In genomic region chr3:15303216-15303615, GRCh38 we compare ENCODE assay signal across 19 cellular contexts. TPM values are rescaled to one million over a fixed set of nuclear protein-coding genes. Genes with fewer than 3 reads are reported as not detected.
A peak's percentile ranks its signal among the peaks of the same experiment; 100 is the strongest.
DNase-seq lines count a peak whose midpoint lies in the region; ATAC-seq, FAIRE-seq and TF ChIP-seq lines count a peak whose summit lies in the region.
"Had no signal": no experiment of that assay in that cellular context is flagged by ENCODE, and none has a peak within 500 bp of the region (broad histone marks: within the 10 kb centered on the region; RNA-seq: fewer than 3 reads in every experiment).

No MANE protein-coding gene starts in this region.

- TF ChIP-seq EP300 in GM12878 (IDR thresholded peaks at IDR 0.05; ENCODE audit: borderline replicate concordance in 1 of 2, control insufficient read depth in 1 of 2, low read depth in 2 of 2, low read length in 2 of 2): no peak

- POLR2A ChIA-PET in activated CD4-positive, alpha-beta T cell treated with anti-CD3 and anti-CD28 coated beads, Interleukin-2, amount 10 ng/mL, durations not matched to agents 7 days and 5 days (lab: Charles Lee): no interaction called here
- POLR2A ChIA-PET in HCT116 (lab: Charles Lee): no interaction called here
- POLR2A ChIA-PET in GM12878 (lab: Charles Lee): no interaction called here

- no peak overlapping the region for H3K4me3 ChIP-seq in HCT116 (replicated peaks in 1 of 2; ENCODE audit: low read depth in 1 of 2, low read length in 2 of 2)
- H3K4me3 ChIP-seq in GM12878: no peak overlapping the region
- H3K4me3 ChIP-seq: GM23338, PC-9 had no signal

- H3K4me3 Mint-ChIP-seq in activated CD4-positive, alpha-beta T cell treated with anti-CD3 and anti-CD28 coated beads, Interleukin-2, amount 10 ng/mL, durations not matched to agents 7 days and 5 days: no peak overlapping the region
- H3K4me3 Mint-ChIP-seq in natural killer cell treated with Interleukin-12 subunit alpha and Interleukin-12 subunit beta and Interleukin-15 and Interleukin-18, amount 100 ng/mL, for 72 hours: peak overlapping the region; percentile 91
- H3K4me3 Mint-ChIP-seq: GM23338 had no signal

- H3K36me3 ChIP-seq in HCT116 (ENCODE audit: control insufficient read depth in 1 of 2, insufficient read depth in 2 of 2, low read length in 2 of 2) (no peaks in the 10 kb centered on the region), GM12878 (ENCODE audit: control insufficient read depth in 2 of 2, insufficient read depth in 2 of 2, low read length in 1 of 2) (peaks cover 17 to 38% of the 10 kb centered on the region in 2 experiments)

- H3K9me3 ChIP-seq in HCT116 (ENCODE audit: control insufficient read depth in 1 of 2, insufficient read depth in 1 of 2, low read depth in 1 of 2, low read length in 2 of 2) (no peaks in the 10 kb centered on the region), GM12878 (replicated peaks; ENCODE audit: control insufficient read depth, insufficient read depth, low read length) (no peaks in the 10 kb centered on the region; the same call in 2 of the 3 replicates)

- SMC1A ChIA-PET in GM12878 (lab: Charles Lee; ENCODE audit: uncharacterized antibody, unreplicated experiment): no interaction called here

- intact Hi-C loops in HCT116 (cut with micrococcal nuclease) (no loop called here), GM12878 (cut with micrococcal nuclease; ENCODE audit: unreplicated experiment) (no loop called here)

- no peaks in the 10 kb centered on the region for H3K9me3 Mint-ChIP-seq in activated CD4-positive, alpha-beta T cell treated with anti-CD3 and anti-CD28 coated beads, Interleukin-2, amount 10 ng/mL, durations not matched to agents 7 days and 5 days
- H3K9me3 Mint-ChIP-seq in natural killer cell treated with Interleukin-12 subunit alpha and Interleukin-12 subunit beta and Interleukin-15 and Interleukin-18, amount 100 ng/mL, for 72 hours: no peaks in the 10 kb centered on the region
- H3K9me3 Mint-ChIP-seq: GM23338 had no signal

- H3K9me2 ChIP-seq in HCT116 (ENCODE audit: insufficient read depth): no peaks in the 10 kb centered on the region

- peaks cover 57% of the 10 kb centered on the region for H3K4me1 Mint-ChIP-seq in activated CD4-positive, alpha-beta T cell treated with anti-CD3 and anti-CD28 coated beads, Interleukin-2, amount 10 ng/mL, durations not matched to agents 7 days and 5 days
- peaks cover 59 to 65% of the 10 kb centered on the region in 2 donors for H3K4me1 Mint-ChIP-seq in natural killer cell treated with Interleukin-12 subunit alpha and Interleukin-12 subunit beta and Interleukin-15 and Interleukin-18, amount 100 ng/mL, for 72 hours (ENCODE audit: low read depth in 2 of 2)

- H3K27me3 ChIP-seq in HCT116 (ENCODE audit: insufficient read depth, low read length): no peaks in the 10 kb centered on the region
- no peaks in the 10 kb centered on the region for H3K27me3 ChIP-seq in GM12878 (replicated peaks in 1 of 2; ENCODE audit: control insufficient read depth in 2 of 2, insufficient read depth in 2 of 2, low read length in 1 of 2)

- H4K20me1 ChIP-seq in HCT116 (ENCODE audit: insufficient read depth): no peaks in the 10 kb centered on the region
- H4K20me1 ChIP-seq in GM12878 (ENCODE audit: control insufficient read depth, insufficient read depth): no peaks in the 10 kb centered on the region; the same call in 1 of the 2 replicates

- peaks cover 64% of the 10 kb centered on the region for H3K36me3 Mint-ChIP-seq in activated CD4-positive, alpha-beta T cell treated with anti-CD3 and anti-CD28 coated beads, Interleukin-2, amount 10 ng/mL, durations not matched to agents 7 days and 5 days (ENCODE audit: low read depth)
- peaks cover 40% of the 10 kb centered on the region for H3K36me3 Mint-ChIP-seq in natural killer cell treated with Interleukin-12 subunit alpha and Interleukin-12 subunit beta and Interleukin-15 and Interleukin-18, amount 100 ng/mL, for 72 hours

- no peak for DNase-seq in activated CD4-positive, alpha-beta T cell treated with anti-CD3 and anti-CD28 coated beads, Interleukin-2, amount 10 ng/mL, durations not matched to agents 7 days and 5 days
- DNase-seq in activated CD4-positive, alpha-beta T cell treated with anti-CD3 and anti-CD28 coated beads for 48 hours: no peak
- DNase-seq in HCT116 (ENCODE audit: low read depth, low spot score): no peak
- DNase-seq in GM12878 (ENCODE audit: low read depth, low spot score): no peak
- DNase-seq in natural killer cell treated with Interleukin-12 subunit alpha and Interleukin-12 subunit beta and Interleukin-15 and Interleukin-18, amount 100 ng/mL, for 72 hours (ENCODE audit: low spot score): peak; percentile 58
- no peak for DNase-seq in AG08395 (ENCODE audit: low spot score)
- DNase-seq: 8988T, C1 segment of cervical spinal cord, DMS79, KG1, NCI-H1092 treated with DMSO at 0.1 percent for 48 hours, NCI-H1694, NCI-H2107, PC-9 had no signal

- ATAC-seq in HCT116 (no peak), GM12878 (no peak), HG03520 (IDR thresholded peaks at IDR 0.05; ENCODE audit: unreplicated experiment) (no peak), HG03521 (IDR thresholded peaks at IDR 0.05; ENCODE audit: unreplicated experiment) (no peak)
- ATAC-seq in natural killer cell treated with Interleukin-12 subunit alpha and Interleukin-12 subunit beta and Interleukin-15 and Interleukin-18, amount 100 ng/mL, for 72 hours: no peak
- ATAC-seq: GM23338 had no signal

- RAD21 ChIA-PET in HCT116 (lab: Charles Lee; ENCODE audit: low non-redundant PET in 1 of 2, low total read pairs in 2 of 2, uncharacterized antibody in 2 of 2, unreplicated experiment in 2 of 2): no interaction called here
- RAD21 ChIA-PET in GM12878 (lab: Charles Lee; ENCODE audit: unreplicated experiment): no interaction called here

- no peak for FAIRE-seq in GM12878 (lab: Jason Lieb, UNC)
- FAIRE-seq: GM12892, GM19239 had no signal

- in situ Hi-C loops in GM12878 (cut with MboI): no loop called here

- H3K4me2 ChIP-seq in HCT116 (ENCODE audit: low read length) (no peak overlapping the region), GM12878 (ENCODE audit: control insufficient read depth, insufficient read depth) (no peak overlapping the region)
- H3K4me2 ChIP-seq: GM23338, PC-9 had no signal

- H3K79me2 ChIP-seq in HCT116 (ENCODE audit: insufficient read depth, low read length) (peaks cover 5% of the 10 kb centered on the region; the same call in 1 of the 2 replicates), GM12878 (ENCODE audit: control insufficient read depth, insufficient read depth, low read length) (peaks cover 5% of the 10 kb centered on the region)

- H2AFZ ChIP-seq in HCT116 (ENCODE audit: low read depth, low read length, poor library complexity, severe bottlenecking) (no peak overlapping the region), GM12878 (ENCODE audit: control insufficient read depth, low read depth, low read length) (no peak overlapping the region)
- H2AFZ ChIP-seq: GM23338, PC-9 had no signal

- H3K9ac ChIP-seq in HCT116 (ENCODE audit: low read length) (no peak overlapping the region), GM12878 (ENCODE audit: control insufficient read depth, insufficient read depth, low read length) (no peak overlapping the region)

- TF ChIP-seq CTCF in HCT116 (IDR thresholded peaks at IDR 0.05 in 2 of 3, conservative IDR thresholded peaks at IDR 0.05 in 1 of 3; ENCODE audit: borderline replicate concordance in 1 of 3, insufficient read depth in 1 of 3, low read depth in 2 of 3, low read length in 2 of 3) (no peak), GM12878 (IDR thresholded peaks at IDR 0.05 in 2 of 3, conservative IDR thresholded peaks at IDR 0.05 in 1 of 3; ENCODE audit: control insufficient read depth in 2 of 3, extremely low read depth in 1 of 3, insufficient read depth in 1 of 3, low read depth in 3 of 3, low read length in 3 of 3) (no peak)

- TF ChIP-seq RAD21 in HCT116 (IDR thresholded peaks at IDR 0.05; ENCODE audit: low read depth): no peak
- no peak for TF ChIP-seq RAD21 in GM12878 (IDR thresholded peaks at IDR 0.05; ENCODE audit: insufficient read depth, low read depth, low read length)

- H3K27ac Mint-ChIP-seq in activated CD4-positive, alpha-beta T cell treated with anti-CD3 and anti-CD28 coated beads, Interleukin-2, amount 10 ng/mL, durations not matched to agents 7 days and 5 days: peak overlapping the region; percentile 85
- H3K27ac Mint-ChIP-seq in natural killer cell treated with Interleukin-12 subunit alpha and Interleukin-12 subunit beta and Interleukin-15 and Interleukin-18, amount 100 ng/mL, for 72 hours: peak overlapping the region; percentile 92 to 95
- H3K27ac Mint-ChIP-seq: GM23338 had no signal

- WGBS in GM12878 (ENCODE audit: insufficient coverage, insufficient replicate concordance, low lambda C conversion rate, missing lambda C conversion rate): 99% methylated on average over 8 of the region's 8 CpGs

- peaks cover 19 to 27% of the 10 kb centered on the region in 2 experiments for H3K4me1 ChIP-seq in HCT116 (ENCODE audit: control insufficient read depth in 1 of 2, insufficient read depth in 2 of 2, low read length in 2 of 2)
- H3K4me1 ChIP-seq in GM12878 (ENCODE audit: control insufficient read depth, insufficient read depth, low read length): peaks cover 9% of the 10 kb centered on the region; the same call in 1 of the 2 replicates

- TSS peak; percentile 35 for BruUV-seq in HCT116 (replicated peaks; lab: Mats Ljungman, UMichigan)
- TSS peak; percentile 50 for BruUV-seq in GM12878 (replicated peaks; lab: Mats Ljungman, UMichigan)

- CTCF ChIA-PET in activated CD4-positive, alpha-beta T cell treated with anti-CD3 and anti-CD28 coated beads, Interleukin-2, amount 10 ng/mL, durations not matched to agents 7 days and 5 days (lab: Charles Lee): no interaction called here
- CTCF ChIA-PET in HCT116 (lab: Charles Lee): no interaction called here
- CTCF ChIA-PET in GM12878 (lab: Yijun Ruan, JAX): no interaction called here

- TF ChIP-seq POLR2A in HCT116 (IDR thresholded peaks at IDR 0.05; ENCODE audit: borderline replicate concordance, extremely low read depth, insufficient read depth, insufficient read length) (no peak), GM12878 (IDR thresholded peaks at IDR 0.05; ENCODE audit: low read depth, low read length) (no peak)

- H3K27ac ChIP-seq in HCT116 (ENCODE audit: low read depth, low read length) (no peak overlapping the region), GM12878 (ENCODE audit: control insufficient read depth, insufficient read depth) (no peak overlapping the region)
- H3K27ac ChIP-seq: PC-9 had no signal

- no peaks in the 10 kb centered on the region for H3K27me3 Mint-ChIP-seq in activated CD4-positive, alpha-beta T cell treated with anti-CD3 and anti-CD28 coated beads, Interleukin-2, amount 10 ng/mL, durations not matched to agents 7 days and 5 days
- no peaks in the 10 kb centered on the region for H3K27me3 Mint-ChIP-seq in natural killer cell treated with Interleukin-12 subunit alpha and Interleukin-12 subunit beta and Interleukin-15 and Interleukin-18, amount 100 ng/mL, for 72 hours

RNA-seq across cellular contexts. Expression of gene SH3BP5, which starts 29.2 kb away (rescaled TPM):
- total RNA-seq in activated CD4-positive, alpha-beta T cell treated with anti-CD3 and anti-CD28 coated beads, Interleukin-2, amount 10 ng/mL, durations not matched to agents 7 days and 5 days: 10 to 100 TPM; 33.8 to 38.2 TPM
- total RNA-seq in HCT116 (2021; ENCODE audit: unreplicated experiment): 13.9 TPM
- 13.6 and 16.3 TPM in 2 replicates for polyA plus RNA-seq in HCT116 (2012)
- 20.0 and 21.6 TPM in 2 replicates for total RNA-seq in GM12878 (2013; cell fraction: nucleolus; rRNA removed)
- 37.9 and 41.0 TPM in 2 replicates for total RNA-seq in GM12878 (2014; rRNA removed)
- total RNA-seq in GM12878 (2014; rRNA removed; fragmentation: Illumina TruSeq; extraction: Trizol): 45.6 and 46.5 TPM in 2 replicates
- 60.5 and 64.6 TPM in 2 replicates for total RNA-seq in GM12878 (2021)
- 11.6 TPM for polyA plus RNA-seq in GM12878 (2011; ENCODE audit: low read depth)
- polyA plus RNA-seq in GM12878 (2011; rRNA removed): 82.9 and 94.0 TPM in 2 replicates
- polyA plus RNA-seq in GM12878 (2011; cell fraction: cytosol; rRNA removed): 64.1 and 87.7 TPM in 2 replicates
- polyA plus RNA-seq in GM12878 (2011; cell fraction: nucleus; rRNA removed): 66.7 and 81.4 TPM in 2 replicates
- polyA plus RNA-seq in GM12878 (2012): 17.8 and 20.3 TPM in 2 replicates
- 87.5 and 94.9 TPM in 2 replicates for polyA plus RNA-seq in GM12878 (2014; fragmentation: Illumina TruSeq; extraction: Trizol)
- polyA plus RNA-seq in GM12878 (2014; fragmentation: Nextera tagmentation; extraction: Ambion mirVana): 10 to 100 TPM; 14.9 to 33.8 TPM
- 71.1 and 74.0 TPM in 2 replicates for polyA plus RNA-seq in GM12878 (2014; rRNA removed)
- 10 to 100 TPM; 29.9 to 35.4 TPM for polyA plus RNA-seq in GM12878 (2016; fragmentation: Nextera tagmentation; extraction: Ambion mirVana)
- polyA minus RNA-seq in GM12878 (2011; rRNA and poly(A)+ RNA removed): 36.2 and 55.3 TPM in 2 replicates
- 16.4 and 25.8 TPM in 2 replicates for polyA minus RNA-seq in GM12878 (2011; cell fraction: cytosol; rRNA and poly(A)+ RNA removed)
- polyA minus RNA-seq in GM12878 (2011; cell fraction: nucleus; rRNA and poly(A)+ RNA removed): 16.0 and 31.0 TPM in 2 replicates
- 100 to 1,000 TPM in 1 of 2 donors, 10 to 100 TPM in 1; 58.5 to 165 TPM for total RNA-seq in natural killer cell treated with Interleukin-12 subunit alpha and Interleukin-12 subunit beta and Interleukin-15 and Interleukin-18, amount 100 ng/mL, for 72 hours
